Comparison of ENCODE assay signal across 11 cellular contexts in the genomic region with DNA sequence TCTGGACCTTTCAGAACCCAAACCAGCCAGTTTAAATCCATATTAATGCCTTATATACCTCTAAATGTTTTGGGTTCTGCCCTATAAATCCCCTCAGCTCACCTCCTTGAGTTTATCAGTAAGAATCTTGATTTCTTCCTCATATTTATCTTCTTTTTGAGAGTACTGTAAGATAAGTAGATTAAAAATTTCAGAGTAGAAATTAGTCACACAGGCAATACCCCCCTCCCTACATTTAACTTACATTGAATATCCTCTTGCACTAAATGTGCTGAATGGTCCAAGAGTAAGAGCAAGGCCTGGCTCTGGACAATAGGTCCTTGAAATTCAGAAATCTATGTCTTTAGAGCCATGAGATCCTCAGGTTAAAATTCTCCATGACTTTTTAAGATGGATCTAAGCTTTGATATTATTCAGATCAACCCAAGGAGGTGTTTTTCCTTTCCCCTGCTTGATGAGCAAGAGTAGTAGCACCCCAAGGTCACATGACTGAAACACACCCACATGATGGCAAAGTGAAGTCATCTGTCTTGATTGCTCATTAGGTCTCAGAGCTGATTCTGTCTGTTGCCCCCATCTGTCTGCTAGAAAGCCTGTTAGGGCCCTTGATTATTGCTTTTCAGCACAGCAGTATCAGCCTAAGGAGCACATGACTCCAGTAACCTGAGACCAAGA. TPM values are rescaled to one million over a fixed set of nuclear protein-coding genes. Genes with fewer than 3 reads are reported as not detected.
DNase-seq lines count a peak whose midpoint lies in the region; ATAC-seq lines count a peak whose summit lies in the region.
"Had no signal": no experiment of that assay in that cellular context is flagged by ENCODE, and none has a peak within 500 bp of the region (broad histone marks: within the 10 kb centered on the region; RNA-seq: fewer than 3 reads in every experiment).

No MANE protein-coding gene starts in this region.

- peaks cover 63 to 88% (median 65%) of the 10 kb centered on the region in 3 experiments for H3K36me3 ChIP-seq in naive thymus-derived CD4-positive, alpha-beta T cell (ENCODE audit: control insufficient read depth in 2 of 3, insufficient read depth in 3 of 3, low read length in 3 of 3)

- peaks cover 13 to 51% (median 42%) of the 10 kb centered on the region in 7 donors for H3K4me1 Mint-ChIP-seq in naive thymus-derived CD4-positive, alpha-beta T cell
- peaks cover 57% of the 10 kb centered on the region for H3K4me1 Mint-ChIP-seq in stimulated activated naive CD8-positive, alpha-beta T cell treated with anti-CD3 and anti-CD28 coated beads, Interleukin-15, Interleukin-2, amounts not matched to agents 100 ng/mL and 50 ng/mL, for 24 hours (ENCODE audit: low read depth)
- H3K4me1 Mint-ChIP-seq: GM23338 had no signal

- no peaks in the 10 kb centered on the region for H3K27me3 Mint-ChIP-seq in naive thymus-derived CD4-positive, alpha-beta T cell
- H3K27me3 Mint-ChIP-seq in stimulated activated naive CD8-positive, alpha-beta T cell treated with anti-CD3 and anti-CD28 coated beads, Interleukin-15, Interleukin-2, amounts not matched to agents 100 ng/mL and 50 ng/mL, for 24 hours = no peaks in the 10 kb centered on the region

- DNase-seq in activated T-cell treated with anti-CD3 and anti-CD28 coated beads for 24 hours (ENCODE audit: low read depth) (peak; percentile 61), DMS114 treated with DMSO at 0.1 percent for 48 hours (lab: John Stamatoyannopoulos, UW; ENCODE audit: unreplicated experiment) (no peak), pons (ENCODE audit: low spot score) (no peak), midbrain (lab: John Stamatoyannopoulos, UW) (no peak)
- no peak for DNase-seq in activated T-cell treated with anti-CD3 and anti-CD28 coated beads, Interleukin-2, amount 50 U/mL, for 1 hour
- DNase-seq in activated naive CD4-positive, alpha-beta T cell treated with anti-CD3 and anti-CD28 coated beads, Interleukin-2, amount 50 U/mL, for 72 hours (ENCODE audit: low spot score in 2 of 2) = peak; percentile 47 to 66
- DNase-seq in naive thymus-derived CD4-positive, alpha-beta T cell = peak in 1 of 9 donors; percentile 58
- DNase-seq: SW 1271 had no signal

- H3K9me3 Mint-ChIP-seq in activated naive CD4-positive, alpha-beta T cell treated with anti-CD3 and anti-CD28 coated beads, Interleukin-2, amount 50 U/mL, for 72 hours = no peaks in the 10 kb centered on the region
- H3K9me3 Mint-ChIP-seq in naive thymus-derived CD4-positive, alpha-beta T cell = no peaks in the 10 kb centered on the region
- no peaks in the 10 kb centered on the region for H3K9me3 Mint-ChIP-seq in stimulated activated naive CD8-positive, alpha-beta T cell treated with anti-CD3 and anti-CD28 coated beads, Interleukin-15, Interleukin-2, amounts not matched to agents 100 ng/mL and 50 ng/mL, for 24 hours
- H3K9me3 Mint-ChIP-seq: GM23338 had no signal

- H3K36me3 Mint-ChIP-seq in activated naive CD4-positive, alpha-beta T cell treated with anti-CD3 and anti-CD28 coated beads, Interleukin-2, amount 50 U/mL, for 72 hours = peaks cover 36 to 70% of the 10 kb centered on the region in 2 donors
- H3K36me3 Mint-ChIP-seq in naive thymus-derived CD4-positive, alpha-beta T cell = peaks cover 21 to 71% (median 51%) of the 10 kb centered on the region in 5 donors
- peaks cover 80% of the 10 kb centered on the region for H3K36me3 Mint-ChIP-seq in stimulated activated naive CD8-positive, alpha-beta T cell treated with anti-CD3 and anti-CD28 coated beads, Interleukin-15, Interleukin-2, amounts not matched to agents 100 ng/mL and 50 ng/mL, for 24 hours (ENCODE audit: low read depth)

- CTCF ChIA-PET in naive thymus-derived CD4-positive, alpha-beta T cell (lab: Charles Lee) = no interaction called here

- no peak overlapping the region for H3K4me3 ChIP-seq in naive thymus-derived CD4-positive, alpha-beta T cell (ENCODE audit: low read length)
- H3K4me3 ChIP-seq: GM23338 had no signal

- POLR2A ChIA-PET in naive thymus-derived CD4-positive, alpha-beta T cell (lab: Charles Lee) = interaction anchor here (0.7 to 3.4 kb wide), 4 partner anchors 9 to 180 kb away, joined by 3 to 15 read pairs (median 4); no protein-coding TSS in a partner anchor

- H3K27ac ChIP-seq in naive thymus-derived CD4-positive, alpha-beta T cell (ENCODE audit: low read depth, low read length) = peak overlapping the region; percentile 15

- peak; percentile 98 to 99 for ATAC-seq in activated naive CD4-positive, alpha-beta T cell treated with anti-CD3 and anti-CD28 coated beads, Interleukin-2, amount 50 U/mL, for 72 hours
- peak; percentile 31 for ATAC-seq in naive thymus-derived CD4-positive, alpha-beta T cell
- ATAC-seq: GM23338 had no signal

- H3K27me3 ChIP-seq in naive thymus-derived CD4-positive, alpha-beta T cell (ENCODE audit: control insufficient read depth in 2 of 2, insufficient read depth in 2 of 2, low read length in 2 of 2) = no peaks in the 10 kb centered on the region

- peaks cover 4 to 5% of the 10 kb centered on the region in 2 donors for H3K4me1 ChIP-seq in naive thymus-derived CD4-positive, alpha-beta T cell (ENCODE audit: control insufficient read depth in 2 of 2, insufficient read depth in 2 of 2, low read length in 2 of 2)

- peak overlapping the region; percentile 94 to 97 for H3K27ac Mint-ChIP-seq in activated naive CD4-positive, alpha-beta T cell treated with anti-CD3 and anti-CD28 coated beads, Interleukin-2, amount 50 U/mL, for 72 hours
- peak overlapping the region; percentile 35 to 86 (median 79) for H3K27ac Mint-ChIP-seq in naive thymus-derived CD4-positive, alpha-beta T cell
- H3K27ac Mint-ChIP-seq in stimulated activated naive CD8-positive, alpha-beta T cell treated with anti-CD3 and anti-CD28 coated beads, Interleukin-15, Interleukin-2, amounts not matched to agents 100 ng/mL and 50 ng/mL, for 24 hours = peak overlapping the region; percentile 73
- H3K27ac Mint-ChIP-seq: GM23338 had no signal

- no peaks in the 10 kb centered on the region for H3K9me3 ChIP-seq in naive thymus-derived CD4-positive, alpha-beta T cell (ENCODE audit: control insufficient read depth in 2 of 3, low read length in 3 of 3)

- intact Hi-C loops in naive thymus-derived CD4-positive, alpha-beta T cell (cut with micrococcal nuclease) = no loop called here

- H3K4me3 Mint-ChIP-seq in naive thymus-derived CD4-positive, alpha-beta T cell = peak overlapping the region in 1 of 10 donors; percentile 16
- peak overlapping the region; percentile 63 for H3K4me3 Mint-ChIP-seq in stimulated activated naive CD8-positive, alpha-beta T cell treated with anti-CD3 and anti-CD28 coated beads, Interleukin-15, Interleukin-2, amounts not matched to agents 100 ng/mL and 50 ng/mL, for 24 hours
- H3K4me3 Mint-ChIP-seq: GM23338 had no signal

RNA-seq across cellular contexts. Expression of gene NUP210L, which starts 15.8 kb away (rescaled TPM):
- total RNA-seq in activated naive CD4-positive, alpha-beta T cell treated with anti-CD3 and anti-CD28 coated beads, Interleukin-2, amount 50 U/mL, for 72 hours = under 1 TPM; 0.10 to 0.11 TPM
- under 1 TPM in 4 of 5 experiments, not detected in 1; 0.11 to 0.16 (median 0.15) TPM for total RNA-seq in naive thymus-derived CD4-positive, alpha-beta T cell
- polyA plus RNA-seq in naive thymus-derived CD4-positive, alpha-beta T cell = not detected
- total RNA-seq: GM23338 had no signal

RNA-seq across cellular contexts. Expression of gene TPM3, which starts 21.2 kb away (rescaled TPM):
- 100 to 1,000 TPM; 373 to 610 TPM for total RNA-seq in activated naive CD4-positive, alpha-beta T cell treated with anti-CD3 and anti-CD28 coated beads, Interleukin-2, amount 50 U/mL, for 72 hours
- 100 to 1,000 TPM; 264 to 688 (median 281) TPM for total RNA-seq in naive thymus-derived CD4-positive, alpha-beta T cell
- 100 to 1,000 TPM; 653 to 718 TPM for polyA plus RNA-seq in naive thymus-derived CD4-positive, alpha-beta T cell

RNA-seq across cellular contexts. Expression of gene CFAP141, which starts 35.4 kb away (rescaled TPM):
- total RNA-seq in activated naive CD4-positive, alpha-beta T cell treated with anti-CD3 and anti-CD28 coated beads, Interleukin-2, amount 50 U/mL, for 72 hours = not detected
- total RNA-seq in naive thymus-derived CD4-positive, alpha-beta T cell = not detected
- not detected for polyA plus RNA-seq in naive thymus-derived CD4-positive, alpha-beta T cell
- total RNA-seq: GM23338 had no signal
- polyA plus RNA-seq: GM23338, neural cell had no signal

RNA-seq across cellular contexts. Expression of gene UBAP2L, which starts 50.1 kb away (rescaled TPM):
- total RNA-seq in activated naive CD4-positive, alpha-beta T cell treated with anti-CD3 and anti-CD28 coated beads, Interleukin-2, amount 50 U/mL, for 72 hours = 100 to 1,000 TPM; 188 to 240 TPM
- total RNA-seq in naive thymus-derived CD4-positive, alpha-beta T cell = 100 to 1,000 TPM; 183 to 235 (median 189) TPM
- 10 to 100 TPM; 49.4 to 79.0 TPM for polyA plus RNA-seq in naive thymus-derived CD4-positive, alpha-beta T cell

Comparison
In these comparisons a context has a peak if more than half of its experiments do, and no peak if none do; other contexts are left out.
1. DNase-seq: peak in activated T-cell treated with anti-CD3 and anti-CD28 coated beads for 24 hours (single experiment) and activated naive CD4-positive, alpha-beta T cell treated with anti-CD3 and anti-CD28 coated beads, Interleukin-2, amount 50 U/mL, for 72 hours (2 of 2); none in activated T-cell treated with anti-CD3 and anti-CD28 coated beads, Interleukin-2, amount 50 U/mL, for 1 hour (single experiment), DMS114 treated with DMSO at 0.1 percent for 48 hours (single experiment), pons (single experiment) and midbrain (single experiment).
2. Peak in every context shown above with its lines, with median percentiles within 50 percentile points of each other: H3K27ac Mint-ChIP-seq.